Comparison of ENCODE assay signal across 12 cellular contexts in genomic region chr3:17810759-17811158, GRCh38.
DNase-seq lines count a peak whose midpoint lies in the region; ATAC-seq and TF ChIP-seq lines count a peak whose summit lies in the region.
"Had no signal": no experiment of that assay in that cellular context is flagged by ENCODE, and none has a peak within 500 bp of the region (broad histone marks: within the 10 kb centered on the region; RNA-seq: fewer than 3 reads in every experiment).

No MANE protein-coding gene starts in this region.

- H3F3A ChIP-seq in SK-N-SH (replicated peaks; ENCODE audit: insufficient read depth), result no peaks in the 10 kb centered on the region

- no peaks in the 10 kb centered on the region for H3K9me3 Mint-ChIP-seq in T-cell
- H3K9me3 Mint-ChIP-seq: activated B cell treated with CpG ODN at 0.5 μM for 24 hours; stimulated activated naive B cell treated with anti-CD40 and anti-IgM and Interleukin-4, amounts not matched to agents 10 μg/mL and 1 μg/mL and 100 μg/mL, for 72 hours had no signal

- H3K4me3 ChIP-seq in SK-N-SH (ENCODE audit: low read depth in 2 of 2, low read length in 1 of 2), result no peak overlapping the region
- H3K4me3 ChIP-seq in dorsolateral prefrontal cortex, result no peak overlapping the region
- H3K4me3 ChIP-seq in gastroesophageal sphincter, result no peak overlapping the region
- H3K4me3 ChIP-seq: adrenal gland had no signal

- H3K27me3 Mint-ChIP-seq in T-cell, result peaks cover 12% of the 10 kb centered on the region in 2 donors

- no peaks in the 10 kb centered on the region for H3K79me2 ChIP-seq in SK-N-SH (ENCODE audit: insufficient read depth)

- no peaks in the 10 kb centered on the region for H3K9me2 ChIP-seq in SK-N-SH

- H3K27ac Mint-ChIP-seq in T-cell, result no peak overlapping the region
- H3K27ac Mint-ChIP-seq: activated B cell treated with CpG ODN at 0.5 μM for 24 hours; stimulated activated naive B cell treated with anti-CD40 and anti-IgM and Interleukin-4, amounts not matched to agents 10 μg/mL and 1 μg/mL and 100 μg/mL, for 72 hours had no signal

- no peaks in the 10 kb centered on the region for H3K27me3 ChIP-seq in SK-N-SH (ENCODE audit: insufficient read depth)
- H3K27me3 ChIP-seq in dorsolateral prefrontal cortex, result peaks cover 0 to 3% (median 0%) of the 10 kb centered on the region in 45 donors
- H3K27me3 ChIP-seq in gastroesophageal sphincter, result no peaks in the 10 kb centered on the region
- H3K27me3 ChIP-seq: adrenal gland had no signal

- in situ Hi-C loops in ACHN (cut with HindIII; ENCODE audit: low pct_ligation_motif_present, low pct_unique_long_range_greater_than_20kb, low sequenced_read_pairs), result no loop called here
- in situ Hi-C loops in GM13977 (cut with MboI; ENCODE audit: low pct_unique_long_range_greater_than_20kb, low sequenced_read_pairs, unreplicated experiment), result no loop called here

- no peaks in the 10 kb centered on the region for H3K36me3 ChIP-seq in SK-N-SH (replicated peaks in 1 of 2; ENCODE audit: control insufficient read depth in 1 of 2, insufficient read depth in 2 of 2, low read length in 1 of 2)
- no peaks in the 10 kb centered on the region for H3K36me3 ChIP-seq in gastroesophageal sphincter
- H3K36me3 ChIP-seq: adrenal gland had no signal

- no peaks in the 10 kb centered on the region for H3K9me3 ChIP-seq in SK-N-SH
- H3K9me3 ChIP-seq in gastroesophageal sphincter, result no peaks in the 10 kb centered on the region
- H3K9me3 ChIP-seq: adrenal gland had no signal

- TF ChIP-seq CTCF in GM13977 (IDR thresholded peaks at IDR 0.05; ENCODE audit: extremely low read depth, insufficient read depth, missing control alignments), result peak; percentile 16
- peak; percentile 54 for TF ChIP-seq CTCF in SK-N-SH (IDR thresholded peaks at IDR 0.05)
- TF ChIP-seq CTCF in dorsolateral prefrontal cortex (IDR thresholded peaks at IDR 0.05 in 54 of 56, conservative IDR thresholded peaks at IDR 0.05 in 2 of 56; ENCODE audit: low read depth in 1 of 56, partially characterized antibody in 56 of 56), result peak in 22 of 56 donors; percentile 7 to 54 (median 26)
- TF ChIP-seq CTCF in gastroesophageal sphincter (IDR thresholded peaks at IDR 0.05), result peak in 1 of 4 experiments; percentile 31

- H3K36me3 Mint-ChIP-seq in T-cell, result no peaks in the 10 kb centered on the region
- H3K36me3 Mint-ChIP-seq: stimulated activated naive B cell treated with anti-CD40 and anti-IgM and Interleukin-4, amounts not matched to agents 10 μg/mL and 1 μg/mL and 100 μg/mL, for 72 hours had no signal

- TF ChIP-seq EP300 in SK-N-SH (IDR thresholded peaks at IDR 0.05; ENCODE audit: borderline replicate concordance in 1 of 2, low read depth in 1 of 2, low read length in 1 of 2) (0 out of 4 replicates have a peak, but pooled peaks of 1 of the 2 experiments have one; percentile 18), gastroesophageal sphincter (IDR thresholded peaks at IDR 0.05) (no peak)

- no peak for ATAC-seq in gastroesophageal sphincter
- ATAC-seq in T-cell (replicated peaks in 1 of 4), result no peak
- ATAC-seq: stimulated activated naive B cell treated with anti-CD40 and anti-IgM and Interleukin-4, amounts not matched to agents 10 μg/mL and 1 μg/mL and 100 μg/mL, for 72 hours had no signal

- H3K4me3 Mint-ChIP-seq in T-cell, result no peak overlapping the region
- H3K4me3 Mint-ChIP-seq: activated B cell treated with CpG ODN at 0.5 μM for 24 hours; stimulated activated naive B cell treated with anti-CD40 and anti-IgM and Interleukin-4, amounts not matched to agents 10 μg/mL and 1 μg/mL and 100 μg/mL, for 72 hours had no signal

- H3K4me1 Mint-ChIP-seq in T-cell, result peaks cover 9 to 12% (median 11%) of the 10 kb centered on the region in 3 donors
- H3K4me1 Mint-ChIP-seq: activated B cell treated with CpG ODN at 0.5 μM for 24 hours had no signal

- H2AFZ ChIP-seq in SK-N-SH (ENCODE audit: low read depth), result peak overlapping the region; percentile 77; the same call in 1 of the 2 replicates

- POLR2A ChIA-PET in SK-N-SH (lab: Yijun Ruan, JAX) (no interaction called here), T-cell (lab: Charles Lee) (no interaction called here)

- TF ChIP-seq POLR2A in gastroesophageal sphincter (IDR thresholded peaks at IDR 0.05), result no peak

- peak; percentile 10 for DNase-seq in ACHN
- no peak for DNase-seq in GM13977 (ENCODE audit: low spot score)
- DNase-seq in SK-N-SH, result no peak
- peak; percentile 33 for DNase-seq in hepatic stellate cell (ENCODE audit: low spot score)
- DNase-seq in dorsolateral prefrontal cortex, result no peak
- no peak for DNase-seq in stimulated activated CD4-positive, alpha-beta T cell treated with anti-CD3 and anti-CD28 coated beads, Interleukin-15, amount 100 ng/mL, for 24 hours
- DNase-seq in T-cell, result no peak
- DNase-seq: activated B cell treated with CpG ODN at 0.5 μM for 24 hours; adrenal gland; NCI-H446 treated with DMSO at 0.1 percent for 48 hours; stimulated activated naive B cell treated with anti-CD40 and anti-IgM and Interleukin-4, amounts not matched to agents 10 μg/mL and 1 μg/mL and 100 μg/mL, for 72 hours had no signal

- H3K4me2 ChIP-seq in SK-N-SH, result peak overlapping the region; percentile 11; the same call in 1 of the 2 replicates

- peak; percentile 25; the same call in 1 of the 2 replicates for TF ChIP-seq RAD21 in SK-N-SH (IDR thresholded peaks at IDR 0.05; ENCODE audit: low read length)

- H3K9ac ChIP-seq in SK-N-SH, result no peak overlapping the region

- intact Hi-C loops in dorsolateral prefrontal cortex (cut with DNase I), result no loop called here

- H3K27ac ChIP-seq in SK-N-SH (ENCODE audit: low read depth in 2 of 2, low read length in 1 of 2), result peak overlapping the region in 1 of 2 experiments; percentile 32; a peak in 1 of 4 replicates
- H3K27ac ChIP-seq in dorsolateral prefrontal cortex, result no peak overlapping the region
- no peak overlapping the region for H3K27ac ChIP-seq in gastroesophageal sphincter
- H3K27ac ChIP-seq: adrenal gland had no signal

- no peaks in the 10 kb centered on the region for H4K20me1 ChIP-seq in SK-N-SH (ENCODE audit: insufficient read depth)

- CTCF ChIA-PET in SK-N-SH (lab: Yijun Ruan, JAX), result no interaction called here
- CTCF ChIA-PET in T-cell (lab: Charles Lee), result no interaction called here

- H3K4me1 ChIP-seq in SK-N-SH (ENCODE audit: control insufficient read depth in 1 of 2, insufficient read depth in 2 of 2, low read depth in 1 of 2, low read length in 1 of 2), result peaks cover 7 to 18% of the 10 kb centered on the region in 2 experiments; a peak in 3 of 4 replicates
- no peaks in the 10 kb centered on the region for H3K4me1 ChIP-seq in gastroesophageal sphincter
- H3K4me1 ChIP-seq: adrenal gland had no signal

TF ChIP-seq in SK-N-SH, 30 proteins besides CTCF, POLR2A, EP300 and RAD21:
- TF ChIP-seq PBX3 (IDR thresholded peaks at IDR 0.05) (peak; percentile 33; the same call in 1 of the 2 replicates), SMC3 (IDR thresholded peaks at IDR 0.05; ENCODE audit: low read depth, low read length) (peak; percentile 12; the same call in 1 of the 2 replicates), MAX (IDR thresholded peaks at IDR 0.05; ENCODE audit: low read depth) (no peak), USF1 (IDR thresholded peaks at IDR 0.05; ENCODE audit: borderline replicate concordance, low read depth) (no peak), EZH2phosphoT487 (IDR thresholded peaks at IDR 0.05; ENCODE audit: borderline replicate concordance, low read depth) (no peak), POLR2AphosphoS5 (IDR thresholded peaks at IDR 0.05; ENCODE audit: low read depth, low read length) (no peak)
TF ChIP-seq in SK-N-SH: peak in this region for 2.

Comparison
In these comparisons a context has a peak if more than half of its experiments do, and no peak if none do; other contexts are left out.
1. DNase-seq: peak in ACHN (single experiment) and hepatic stellate cell (single experiment); none in GM13977 (single experiment), SK-N-SH (single experiment), dorsolateral prefrontal cortex (0 of 10), stimulated activated CD4-positive, alpha-beta T cell treated with anti-CD3 and anti-CD28 coated beads, Interleukin-15, amount 100 ng/mL, for 24 hours (single experiment) and T-cell (0 of 34).